ENCODE assay signal across 17 cellular contexts in genomic region chr7:25429731-25430130, GRCh38.
DNase-seq lines count a peak whose midpoint lies in the region; ATAC-seq and TF ChIP-seq lines count a peak whose summit lies in the region.
"Had no signal": no experiment of that assay in that cellular context is flagged by ENCODE, and none has a peak within 500 bp of the region (broad histone marks: within the 10 kb centered on the region; RNA-seq: fewer than 3 reads in every experiment).

No MANE protein-coding gene starts in this region.

- H3K9me3 Mint-ChIP-seq in activated T-cell treated with anti-CD3 and anti-CD28 coated beads, Interleukin-2, amount 50 U/mL, for 72 hours, result no peaks in the 10 kb centered on the region
- H3K9me3 Mint-ChIP-seq: activated T-helper 2 cell treated with anti-CD3 and anti-CD28 coated beads, Interferon-gamma antibody, Interleukin-2, Interleukin-4, amounts not matched to agents 10 μg/mL and 5 μg/mL and 100 μg/mL, durations not matched to agents 14 hours and 24 hours and 36 hours had no signal

- H3K27me3 ChIP-seq in right atrium auricular region (no peaks in the 10 kb centered on the region), hepatocyte (no peaks in the 10 kb centered on the region), osteoblast (ENCODE audit: insufficient read depth, low read length) (no peaks in the 10 kb centered on the region)
- H3K27me3 ChIP-seq: BLaER1 treated with 17β-estradiol and CSF1 and Interleukin-3, amounts not matched to agents 10 nM and 100 nM; heart left ventricle had no signal

- H3K27me3 Mint-ChIP-seq in activated T-cell treated with anti-CD3 and anti-CD28 coated beads, Interleukin-2, amount 50 U/mL, for 72 hours (ENCODE audit: low read depth), result no peaks in the 10 kb centered on the region

- H3K79me2 ChIP-seq in hepatocyte (no peaks in the 10 kb centered on the region), osteoblast (ENCODE audit: insufficient read depth, low read length) (no peaks in the 10 kb centered on the region)

- DNase-seq in Right ventricle myocardium inferior (ENCODE audit: missing footprints) (peak; percentile 57), right atrium auricular region (ENCODE audit: low spot score) (no peak), hepatocyte (ENCODE audit: low spot score) (peak; percentile 28), osteoblast (ENCODE audit: insufficient read length, low spot score, missing footprints) (no peak), iPS-NIHi7 (ENCODE audit: extremely low spot score) (no peak)
- no peak for DNase-seq in central memory CD4-positive, alpha-beta T cell
- DNase-seq in activated T-cell treated with anti-CD3 and anti-CD28 coated beads, Interleukin-2, amount 50 U/mL, for 72 hours, result no peak
- DNase-seq: 8988T; activated CD4-positive, alpha-beta T cell treated with anti-CD3 and anti-CD28 coated beads for 1 hour; heart left ventricle; NCI-H1417 treated with DMSO at 0.1 percent for 48 hours; retina had no signal

- no peak overlapping the region for H3K4me3 Mint-ChIP-seq in activated T-cell treated with anti-CD3 and anti-CD28 coated beads, Interleukin-2, amount 50 U/mL, for 72 hours

- H3K4me2 ChIP-seq in hepatocyte (peak overlapping the region; percentile 5), osteoblast (ENCODE audit: insufficient read depth, low read length) (peak overlapping the region; percentile 80)
- H3K4me2 ChIP-seq: BLaER1 treated with 17β-estradiol and CSF1 and Interleukin-3, amounts not matched to agents 10 nM and 100 nM had no signal

- H3K27ac ChIP-seq in right atrium auricular region, result peak overlapping the region in 1 of 2 donors; percentile 22
- peak overlapping the region; percentile 22 for H3K27ac ChIP-seq in hepatocyte
- H3K27ac ChIP-seq in osteoblast (ENCODE audit: low read depth, low read length), result peak overlapping the region; percentile 40
- H3K27ac ChIP-seq: BLaER1 treated with 17β-estradiol and CSF1 and Interleukin-3, amounts not matched to agents 10 nM and 100 nM; heart left ventricle had no signal

- H4K20me1 ChIP-seq in hepatocyte (ENCODE audit: insufficient read depth, poor library complexity, severe bottlenecking) (no peaks in the 10 kb centered on the region), osteoblast (ENCODE audit: insufficient read depth, low read length) (no peaks in the 10 kb centered on the region)
- H4K20me1 ChIP-seq: BLaER1 treated with 17β-estradiol and CSF1 and Interleukin-3, amounts not matched to agents 10 nM and 100 nM had no signal

- no peaks in the 10 kb centered on the region for H3K4me1 ChIP-seq in right atrium auricular region
- H3K4me1 ChIP-seq in hepatocyte (ENCODE audit: insufficient read depth), result peaks cover 8% of the 10 kb centered on the region
- H3K4me1 ChIP-seq in osteoblast (ENCODE audit: insufficient read depth, low read length), result peaks cover 18% of the 10 kb centered on the region

- H2AFZ ChIP-seq in hepatocyte (no peak overlapping the region), osteoblast (ENCODE audit: low read length) (peak overlapping the region; percentile 71)

- TF ChIP-seq CTCF in right atrium auricular region (IDR thresholded peaks at IDR 0.05) (no peak), hepatocyte (IDR thresholded peaks at IDR 0.05; ENCODE audit: poor library complexity) (no peak), osteoblast (IDR thresholded peaks at IDR 0.05; ENCODE audit: extremely low read depth, low read depth, low read length) (no peak)

- no peaks in the 10 kb centered on the region for H3K36me3 Mint-ChIP-seq in activated T-cell treated with anti-CD3 and anti-CD28 coated beads, Interleukin-2, amount 50 U/mL, for 72 hours (ENCODE audit: insufficient read depth in 2 of 2)

- H3K4me1 Mint-ChIP-seq in activated T-cell treated with anti-CD3 and anti-CD28 coated beads, Interleukin-2, amount 50 U/mL, for 72 hours (ENCODE audit: low read depth), result peaks cover 11% of the 10 kb centered on the region

- H3K36me3 ChIP-seq in right atrium auricular region (no peaks in the 10 kb centered on the region), hepatocyte (replicated peaks; ENCODE audit: insufficient read depth, low read depth) (no peaks in the 10 kb centered on the region), osteoblast (ENCODE audit: insufficient read depth, low read length) (no peaks in the 10 kb centered on the region)
- H3K36me3 ChIP-seq: BLaER1 treated with 17β-estradiol and CSF1 and Interleukin-3, amounts not matched to agents 10 nM and 100 nM; heart left ventricle had no signal

- H3K9me3 ChIP-seq in right atrium auricular region (no peaks in the 10 kb centered on the region), hepatocyte (ENCODE audit: low read depth) (no peaks in the 10 kb centered on the region), osteoblast (ENCODE audit: low read depth, low read length) (no peaks in the 10 kb centered on the region)
- H3K9me3 ChIP-seq: BLaER1 treated with 17β-estradiol and CSF1 and Interleukin-3, amounts not matched to agents 10 nM and 100 nM; heart left ventricle had no signal

- ATAC-seq in Right ventricle myocardium inferior (peak; percentile 62), GM19324 (IDR thresholded peaks at IDR 0.05; ENCODE audit: low FRiP score, unreplicated experiment) (no peak)
- no peak for ATAC-seq in activated T-cell treated with anti-CD3 and anti-CD28 coated beads, Interleukin-2, amount 50 U/mL, for 72 hours (replicated peaks in 1 of 2)
- ATAC-seq: esophagus mucosa, Panc1 had no signal

- no peak overlapping the region for H3K27ac Mint-ChIP-seq in activated T-cell treated with anti-CD3 and anti-CD28 coated beads, Interleukin-2, amount 50 U/mL, for 72 hours
- H3K27ac Mint-ChIP-seq: activated T-helper 2 cell treated with anti-CD3 and anti-CD28 coated beads, Interferon-gamma antibody, Interleukin-2, Interleukin-4, amounts not matched to agents 10 μg/mL and 5 μg/mL and 100 μg/mL, durations not matched to agents 14 hours and 24 hours and 36 hours had no signal

- no peak overlapping the region for H3K4me3 ChIP-seq in right atrium auricular region
- H3K4me3 ChIP-seq in hepatocyte, result no peak overlapping the region
- peak overlapping the region; percentile 55 for H3K4me3 ChIP-seq in osteoblast (ENCODE audit: insufficient read depth, low read length)
- H3K4me3 ChIP-seq: BLaER1 treated with 17β-estradiol and CSF1 and Interleukin-3, amounts not matched to agents 10 nM and 100 nM; heart left ventricle had no signal

- H3K9me2 ChIP-seq in hepatocyte (replicated peaks; ENCODE audit: insufficient read depth), result no peaks in the 10 kb centered on the region

- 49% methylated on average over 3 of the region's 3 CpGs for WGBS in hepatocyte (ENCODE audit: low lambda C conversion rate, missing lambda C conversion rate)

- intact Hi-C loops in Right ventricle myocardium inferior (cut with DNase I), result no loop called here

Comparison
In these comparisons a context has a peak if more than half of its experiments do, and no peak if none do; other contexts are left out.
1. DNase-seq: peak in Right ventricle myocardium inferior (single experiment) and hepatocyte (single experiment); none in right atrium auricular region (single experiment), osteoblast (single experiment), iPS-NIHi7 (single experiment), central memory CD4-positive, alpha-beta T cell (single experiment) and activated T-cell treated with anti-CD3 and anti-CD28 coated beads, Interleukin-2, amount 50 U/mL, for 72 hours (0 of 2).